19 cellular contexts compared by ENCODE assay signal in genomic region chr11:6633422-6634408, GRCh38.
"Had no signal": no experiment of that assay in that cellular context is flagged by ENCODE, and none has a peak within 500 bp of the region (broad histone marks: within the 10 kb centered on the region; RNA-seq: fewer than 3 reads in every experiment).

No MANE protein-coding gene starts in this region.

- FAIRE-seq: islet of Langerhans, small intestine had no signal

- H3K27ac Mint-ChIP-seq: activated naive CD8-positive, alpha-beta T cell treated with anti-CD3 and anti-CD28 coated beads for 36 hours; stimulated activated naive CD8-positive, alpha-beta T cell treated with anti-CD3 and anti-CD28 coated beads, Interleukin-15, Interleukin-2, amounts not matched to agents 100 ng/mL and 50 ng/mL, for 24 hours; T-helper 17 cell had no signal

- H3K27me3 ChIP-seq: gastrocnemius medialis had no signal

- H3K27ac ChIP-seq: epithelial cell of prostate had no signal

- H3K4me3 ChIP-seq: gastrocnemius medialis, mucosa of descending colon, thoracic aorta had no signal

- H3K9me3 Mint-ChIP-seq: activated CD8-positive, alpha-beta T cell treated with anti-CD3 and anti-CD28 coated beads for 36 hours; activated naive CD8-positive, alpha-beta T cell treated with anti-CD3 and anti-CD28 coated beads for 36 hours; activated T-cell treated with anti-CD3 and anti-CD28 coated beads, Interleukin-2, amount 50 U/mL, for 4 hours; brain; stimulated activated naive CD8-positive, alpha-beta T cell treated with anti-CD3 and anti-CD28 coated beads, Interleukin-15, Interleukin-2, amounts not matched to agents 100 ng/mL and 50 ng/mL, for 24 hours had no signal

- H3K9me3 ChIP-seq: gastrocnemius medialis, mucosa of descending colon, thoracic aorta had no signal

- DNase-seq: activated CD4-positive, alpha-beta T cell treated with anti-CD3 and anti-CD28 coated beads for 48 hours; activated CD8-positive, alpha-beta T cell treated with anti-CD3 and anti-CD28 coated beads for 36 hours; activated gamma-delta T cell; activated naive CD8-positive, alpha-beta T cell treated with anti-CD3 and anti-CD28 coated beads for 36 hours; activated T-cell treated with anti-CD3 and anti-CD28 coated beads, Interleukin-2, amount 50 U/mL, for 4 hours; amygdala; cerebellar nuclear complex; effector memory CD4-positive, alpha-beta T cell; gastrocnemius medialis; mucosa of descending colon; naive thymus-derived CD4-positive, alpha-beta T cell; nucleus accumbens; small intestine; T-helper 17 cell had no signal

- H3K36me3 ChIP-seq: gastrocnemius medialis had no signal

- H3K4me1 Mint-ChIP-seq: brain had no signal

- ATAC-seq: activated CD8-positive, alpha-beta T cell treated with anti-CD3 and anti-CD28 coated beads for 36 hours; activated T-cell treated with anti-CD3 and anti-CD28 coated beads, Interleukin-2, amount 50 U/mL, for 4 hours; gastrocnemius medialis; mucosa of descending colon; naive thymus-derived CD4-positive, alpha-beta T cell; T-helper 17 cell had no signal

- H3K27me3 Mint-ChIP-seq: activated CD8-positive, alpha-beta T cell treated with anti-CD3 and anti-CD28 coated beads for 36 hours; activated naive CD8-positive, alpha-beta T cell treated with anti-CD3 and anti-CD28 coated beads for 36 hours; brain; naive thymus-derived CD4-positive, alpha-beta T cell; stimulated activated naive CD8-positive, alpha-beta T cell treated with anti-CD3 and anti-CD28 coated beads, Interleukin-15, Interleukin-2, amounts not matched to agents 100 ng/mL and 50 ng/mL, for 24 hours; T-helper 17 cell had no signal

- H3K4me3 Mint-ChIP-seq: activated CD8-positive, alpha-beta T cell treated with anti-CD3 and anti-CD28 coated beads for 36 hours; activated naive CD8-positive, alpha-beta T cell treated with anti-CD3 and anti-CD28 coated beads for 36 hours; activated T-cell treated with anti-CD3 and anti-CD28 coated beads, Interleukin-2, amount 50 U/mL, for 4 hours; brain; naive thymus-derived CD4-positive, alpha-beta T cell; stimulated activated naive CD8-positive, alpha-beta T cell treated with anti-CD3 and anti-CD28 coated beads, Interleukin-15, Interleukin-2, amounts not matched to agents 100 ng/mL and 50 ng/mL, for 24 hours; T-helper 17 cell had no signal

- H3K36me3 Mint-ChIP-seq: activated naive CD8-positive, alpha-beta T cell treated with anti-CD3 and anti-CD28 coated beads for 36 hours had no signal
